1 cellular context compared by ENCODE assay signal in genomic region chr4:184719407-184719806, GRCh38.
TF ChIP-seq lines count a peak whose summit lies in the region.

No MANE protein-coding gene starts in this region.

TF ChIP-seq in IMR-90, 13 proteins besides CTCF, POLR2A, EP300 and RAD21:
- TF ChIP-seq SMC3 (IDR thresholded peaks at IDR 0.05; ENCODE audit: low read depth, low read length) = no peak
- TF ChIP-seq MAFK (IDR thresholded peaks at IDR 0.05; ENCODE audit: low read depth, low read length) = no peak
- no peak for TF ChIP-seq CHD1 (IDR thresholded peaks at IDR 0.05; ENCODE audit: low read depth, low read length)
- no peak for TF ChIP-seq MXI1 (IDR thresholded peaks at IDR 0.05; ENCODE audit: borderline replicate concordance, low read depth, low read length)
- no peak for TF ChIP-seq FOS (IDR thresholded peaks at IDR 0.05; ENCODE audit: low read depth, low read length)
- TF ChIP-seq USF2 (IDR thresholded peaks at IDR 0.05; ENCODE audit: low read depth, low read length) = no peak
- no peak for TF ChIP-seq ELK1 (IDR thresholded peaks at IDR 0.05; ENCODE audit: borderline replicate concordance, low read depth, low read length)
- no peak for TF ChIP-seq NFE2L2 (IDR thresholded peaks at IDR 0.05; ENCODE audit: low read depth, low read length)
- no peak for TF ChIP-seq MAZ (IDR thresholded peaks at IDR 0.05; ENCODE audit: borderline replicate concordance, low read depth, low read length)
- TF ChIP-seq BHLHE40 (IDR thresholded peaks at IDR 0.05; ENCODE audit: low read depth, low read length) = no peak
- no peak for TF ChIP-seq RCOR1 (IDR thresholded peaks at IDR 0.05; ENCODE audit: insufficient replicate concordance, low read length)
- no peak for TF ChIP-seq RFX5 (IDR thresholded peaks at IDR 0.05; ENCODE audit: low read depth, low read length)
- TF ChIP-seq CEBPB (IDR thresholded peaks at IDR 0.05; ENCODE audit: low read depth, low read length) = no peak
